Comparison of ENCODE assay signal across 9 cellular contexts in the genomic region with DNA sequence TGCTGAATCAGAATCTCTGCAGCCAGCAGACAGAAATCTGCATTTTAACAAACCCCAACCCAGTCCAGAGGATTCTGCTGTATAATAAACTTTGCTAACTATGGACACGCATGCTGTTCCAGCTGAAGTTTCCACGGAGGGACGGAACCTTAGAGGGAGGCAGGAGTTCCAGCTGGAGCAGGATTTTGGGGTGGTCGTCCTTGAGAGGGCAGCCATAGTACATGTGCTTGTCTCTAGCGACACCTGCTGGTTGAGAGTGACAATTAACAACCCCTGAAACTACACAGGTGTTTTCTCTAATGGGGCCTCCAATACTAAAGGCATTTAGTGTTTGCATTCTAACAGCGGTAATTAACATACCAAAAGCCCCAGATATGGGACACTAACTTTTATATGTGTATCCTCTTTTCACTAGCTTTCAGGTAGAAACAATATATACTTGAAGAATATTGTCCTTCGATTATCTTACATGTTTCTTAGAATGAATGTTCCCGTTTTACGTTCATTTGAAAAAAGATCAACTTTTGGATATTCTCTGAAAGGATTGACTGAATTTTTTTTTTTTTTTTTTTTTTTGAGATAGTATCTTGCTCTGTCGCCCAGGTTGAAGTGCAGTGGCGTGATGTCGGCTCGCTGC. TPM values are rescaled to one million over a fixed set of nuclear protein-coding genes. Genes with fewer than 3 reads are reported as not detected.
DNase-seq lines count a peak whose midpoint lies in the region; ATAC-seq, FAIRE-seq and TF ChIP-seq lines count a peak whose summit lies in the region.
"Had no signal": no experiment of that assay in that cellular context is flagged by ENCODE, and none has a peak within 500 bp of the region (broad histone marks: within the 10 kb centered on the region; RNA-seq: fewer than 3 reads in every experiment).

No MANE protein-coding gene starts in this region.

- peak overlapping the region; percentile 45 for H3K9ac ChIP-seq in OCI-LY3 (ENCODE audit: low read length)

- intact Hi-C loops in CD8-positive, alpha-beta T cell (cut with DNase I, micrococcal nuclease): loop anchor here (1.0 to 10.0 kb wide), 9 partner anchors 171 to 1321 kb away; a partner anchor contains a TSS
- intact Hi-C loops in pancreas (cut with DNase I): loop anchor here in 1 of 3 donors (10.0 kb wide), 2 partner anchors 171 to 251 kb away; a partner anchor contains a TSS

- no peak overlapping the region for H3K27ac ChIP-seq in CD8-positive, alpha-beta T cell (ENCODE audit: low read depth, low read length)
- H3K27ac ChIP-seq in OCI-LY3 (ENCODE audit: low read length) (no peak overlapping the region), pancreas (no peak overlapping the region)

- POLR2A ChIA-PET in CD8-positive, alpha-beta T cell (lab: Charles Lee): no interaction called here

- CTCF ChIA-PET in CD8-positive, alpha-beta T cell (lab: Charles Lee): interaction anchor here (0.6 to 5.2 kb wide), 41 partner anchors 10 to 651 kb away, joined by 3 to 68 read pairs (median 3); a partner anchor contains a TSS

- H3K9me3 Mint-ChIP-seq in CD8-positive, alpha-beta T cell: peaks cover 4% of the 10 kb centered on the region
- H3K9me3 Mint-ChIP-seq in activated T-cell treated with anti-CD3 and anti-CD28 coated beads, Interleukin-2, amount 50 U/mL, for 4 hours: peaks cover 8% of the 10 kb centered on the region

- WGBS in pancreas, 2 donors: 46 to 47% methylated on average over 13 of the region's 13 CpGs

- peak overlapping the region; percentile 62 for H2AFZ ChIP-seq in OCI-LY3 (ENCODE audit: low read depth, low read length)

- H4K20me1 ChIP-seq in OCI-LY3 (ENCODE audit: insufficient read depth, low read length): no peaks in the 10 kb centered on the region

- H3K27me3 Mint-ChIP-seq in CD8-positive, alpha-beta T cell (ENCODE audit: low read depth): peaks cover 33% of the 10 kb centered on the region
- H3K27me3 Mint-ChIP-seq in activated T-cell treated with anti-CD3 and anti-CD28 coated beads, Interleukin-2, amount 50 U/mL, for 4 hours (ENCODE audit: low read depth): peaks cover 30% of the 10 kb centered on the region

- no peak overlapping the region for H3K27ac Mint-ChIP-seq in CD8-positive, alpha-beta T cell
- H3K27ac Mint-ChIP-seq: activated naive CD8-positive, alpha-beta T cell had no signal

- H3K79me2 ChIP-seq in OCI-LY3 (ENCODE audit: low read length): no peaks in the 10 kb centered on the region

- no peak for FAIRE-seq in pancreas (lab: Jason Lieb, UNC)
- FAIRE-seq in urothelium cell line (lab: Jason Lieb, UNC): no peak

- peaks cover 2% of the 10 kb centered on the region for H3K4me1 ChIP-seq in CD8-positive, alpha-beta T cell (ENCODE audit: insufficient read depth, low read length)
- H3K4me1 ChIP-seq in OCI-LY3 (ENCODE audit: low read length): peaks cover 26% of the 10 kb centered on the region
- H3K4me1 ChIP-seq in pancreas: peaks cover 0 to 4% (median 0%) of the 10 kb centered on the region in 3 donors

- H3K4me3 ChIP-seq in CD8-positive, alpha-beta T cell (ENCODE audit: low read depth, low read length): no peak overlapping the region
- H3K4me3 ChIP-seq in OCI-LY3 (ENCODE audit: low read length): peak overlapping the region; percentile 65
- H3K4me3 ChIP-seq in pancreas: no peak overlapping the region

- TF ChIP-seq CTCF in CD8-positive, alpha-beta T cell (IDR thresholded peaks at IDR 0.05): peak; percentile 87
- TF ChIP-seq CTCF in OCI-LY3 (IDR thresholded peaks at IDR 0.05; ENCODE audit: low read depth, low read length) (peak; percentile 95), pancreas (IDR thresholded peaks at IDR 0.05) (peak; percentile 65 to 73 (median 70))

- no peak overlapping the region for H3K4me3 Mint-ChIP-seq in CD8-positive, alpha-beta T cell
- H3K4me3 Mint-ChIP-seq in activated T-cell treated with anti-CD3 and anti-CD28 coated beads, Interleukin-2, amount 50 U/mL, for 4 hours: no peak overlapping the region
- H3K4me3 Mint-ChIP-seq: activated naive CD8-positive, alpha-beta T cell had no signal

- peak; percentile 28 to 78 (median 55) for DNase-seq in CD8-positive, alpha-beta T cell
- peak; percentile 23 for DNase-seq in GM19238 (ENCODE audit: insufficient read length, low spot score)
- DNase-seq in activated T-cell treated with anti-CD3 and anti-CD28 coated beads, Interleukin-2, amount 50 U/mL, for 4 hours: peak; percentile 57
- DNase-seq in fibroblast of the conjunctiva (ENCODE audit: low read depth): peak; percentile 22
- DNase-seq in pancreas: peak in 4 of 6 donors; percentile 18 to 58 (median 34)
- DNase-seq in urothelium cell line (ENCODE audit: low spot score): peak; percentile 57

- peaks cover 4% of the 10 kb centered on the region for H3K27me3 ChIP-seq in CD8-positive, alpha-beta T cell (ENCODE audit: insufficient read depth, low read length)
- no peaks in the 10 kb centered on the region for H3K27me3 ChIP-seq in OCI-LY3 (ENCODE audit: low read depth, low read length)
- H3K27me3 ChIP-seq in pancreas: no peaks in the 10 kb centered on the region

- peaks cover 6% of the 10 kb centered on the region for H3K4me1 Mint-ChIP-seq in CD8-positive, alpha-beta T cell (ENCODE audit: low read depth)
- peaks cover 3% of the 10 kb centered on the region for H3K4me1 Mint-ChIP-seq in activated T-cell treated with anti-CD3 and anti-CD28 coated beads, Interleukin-2, amount 50 U/mL, for 4 hours (ENCODE audit: low read depth)

- no peaks in the 10 kb centered on the region for H3K9me3 ChIP-seq in CD8-positive, alpha-beta T cell (ENCODE audit: low read length)
- H3K9me3 ChIP-seq in OCI-LY3 (ENCODE audit: insufficient read depth, low read length) (no peaks in the 10 kb centered on the region), pancreas (no peaks in the 10 kb centered on the region)

- H3K36me3 Mint-ChIP-seq in CD8-positive, alpha-beta T cell: peaks cover 2% of the 10 kb centered on the region
- no peaks in the 10 kb centered on the region for H3K36me3 Mint-ChIP-seq in activated T-cell treated with anti-CD3 and anti-CD28 coated beads, Interleukin-2, amount 50 U/mL, for 4 hours (ENCODE audit: insufficient read depth)
- H3K36me3 Mint-ChIP-seq: activated naive CD8-positive, alpha-beta T cell had no signal

- ATAC-seq in CD8-positive, alpha-beta T cell: peak; percentile 85
- ATAC-seq in HG03439 (IDR thresholded peaks at IDR 0.05; ENCODE audit: unreplicated experiment) (peak; percentile 72), pancreas (peak; percentile 64 to 96 (median 90))
- ATAC-seq in activated T-cell treated with anti-CD3 and anti-CD28 coated beads, Interleukin-2, amount 50 U/mL, for 4 hours: peak; percentile 57 to 76

- peak overlapping the region; percentile 87 for H3K4me2 ChIP-seq in OCI-LY3 (ENCODE audit: low read length)

- H3K36me3 ChIP-seq in CD8-positive, alpha-beta T cell (ENCODE audit: insufficient read depth, low read length): no peaks in the 10 kb centered on the region
- no peaks in the 10 kb centered on the region for H3K36me3 ChIP-seq in OCI-LY3 (replicated peaks; ENCODE audit: low read depth, low read length)
- H3K36me3 ChIP-seq in pancreas: no peaks in the 10 kb centered on the region

RNA-seq across cellular contexts. Expression of a gene that starts 32.4 kb away (rescaled TPM):
- total RNA-seq in CD8-positive, alpha-beta T cell: under 1 TPM; 0.24 to 0.33 TPM
- 1 to 10 TPM; 1.4 to 2.1 (median 1.7) TPM for total RNA-seq in activated T-cell treated with anti-CD3 and anti-CD28 coated beads, Interleukin-2, amount 50 U/mL, for 4 hours
- 1 to 10 TPM; 1.5 to 8.2 (median 2.7) TPM for total RNA-seq in pancreas
- polyA plus RNA-seq in pancreas: 1 to 10 TPM; 1.4 to 2.7 TPM
